21 cellular contexts compared by ENCODE assay signal in genomic region chr2:27214936-27215335, GRCh38. TPM values are rescaled to one million over a fixed set of nuclear protein-coding genes. Genes with fewer than 3 reads are reported as not detected.
"Had no signal": no experiment of that assay in that cellular context is flagged by ENCODE, and none has a peak within 500 bp of the region (broad histone marks: within the 10 kb centered on the region; RNA-seq: fewer than 3 reads in every experiment).

No MANE protein-coding gene starts in this region.

- DNase-seq: activated CD4-positive, alpha-beta memory T cell treated with anti-CD3 and anti-CD28 coated beads for 36 hours; activated CD4-positive, CD25-positive, alpha-beta regulatory T cell treated with anti-CD3 and anti-CD28 coated beads, Interleukin-2, amount 50 U/mL, for 72 hours; activated effector memory CD4-positive, alpha-beta T cell treated with anti-CD3 and anti-CD28 coated beads, Interleukin-2, amount 50 U/mL, for 16 hours; activated naive CD8-positive, alpha-beta T cell treated with anti-CD3 and anti-CD28 coated beads, Interleukin-2, amount 10 ng/mL, durations not matched to agents 7 days and 5 days; activated T-cell treated with anti-CD3 and anti-CD28 coated beads, Interleukin-2, amount 50 U/mL, for 4 hours; endodermal cell; erythroblast; foreskin keratinocyte; heart left ventricle; kidney; left ventricle myocardium inferior; pancreas; stimulated activated CD4-positive, alpha-beta T cell treated with anti-CD3 and anti-CD28 coated beads, Interleukin-15, amount 100 ng/mL, for 24 hours; stimulated activated CD4-positive, alpha-beta T cell treated with anti-CD3 and anti-CD28 coated beads, Interleukin-4, amount 100 ng/mL, for 24 hours; upper lobe of right lung had no signal

- H3K4me3 Mint-ChIP-seq: activated CD4-positive, alpha-beta memory T cell treated with anti-CD3 and anti-CD28 coated beads for 36 hours; activated naive CD8-positive, alpha-beta T cell treated with anti-CD3 and anti-CD28 coated beads, Interleukin-2, amount 10 ng/mL, durations not matched to agents 7 days and 5 days; activated T-cell treated with anti-CD3 and anti-CD28 coated beads, Interleukin-2, amount 50 U/mL, for 4 hours; endodermal cell; memory B cell; stimulated activated naive CD8-positive, alpha-beta T cell treated with anti-CD3 and anti-CD28 coated beads, Interleukin-15, Interleukin-2, amounts not matched to agents 100 ng/mL and 50 ng/mL, for 24 hours had no signal

- H3K9me3 ChIP-seq: ascending aorta, heart left ventricle, left ventricle myocardium inferior, pancreas, upper lobe of right lung had no signal

- H3K27ac Mint-ChIP-seq: activated CD4-positive, alpha-beta memory T cell treated with anti-CD3 and anti-CD28 coated beads for 36 hours; activated naive CD8-positive, alpha-beta T cell treated with anti-CD3 and anti-CD28 coated beads, Interleukin-2, amount 10 ng/mL, durations not matched to agents 7 days and 5 days; endodermal cell; T-helper 2 cell treated with Interferon-gamma antibody and Interleukin-4, amounts not matched to agents 5 μg/mL and 100 μg/mL, for 36 hours had no signal

- H3K4me3 ChIP-seq: ascending aorta, heart left ventricle, left ventricle myocardium inferior, pancreas, upper lobe of right lung had no signal

- H3K27me3 ChIP-seq: ascending aorta, foreskin keratinocyte, heart left ventricle, pancreas, upper lobe of right lung had no signal

- H3K9me3 Mint-ChIP-seq: activated CD4-positive, alpha-beta memory T cell treated with anti-CD3 and anti-CD28 coated beads for 36 hours; activated naive CD8-positive, alpha-beta T cell treated with anti-CD3 and anti-CD28 coated beads, Interleukin-2, amount 10 ng/mL, durations not matched to agents 7 days and 5 days; activated T-cell treated with anti-CD3 and anti-CD28 coated beads, Interleukin-2, amount 50 U/mL, for 4 hours; endodermal cell; memory B cell; stimulated activated naive CD8-positive, alpha-beta T cell treated with anti-CD3 and anti-CD28 coated beads, Interleukin-15, Interleukin-2, amounts not matched to agents 100 ng/mL and 50 ng/mL, for 24 hours; T-helper 2 cell treated with Interferon-gamma antibody and Interleukin-4, amounts not matched to agents 5 μg/mL and 100 μg/mL, for 36 hours had no signal

- H3K27ac ChIP-seq: ascending aorta, foreskin keratinocyte, left ventricle myocardium inferior, pancreas, upper lobe of right lung had no signal

- H3K36me3 ChIP-seq: pancreas had no signal

- ATAC-seq: activated T-cell treated with anti-CD3 and anti-CD28 coated beads, Interleukin-2, amount 50 U/mL, for 4 hours; foreskin keratinocyte; heart left ventricle; pancreas; upper lobe of right lung had no signal

- H3K27me3 Mint-ChIP-seq: activated CD4-positive, alpha-beta memory T cell treated with anti-CD3 and anti-CD28 coated beads for 36 hours; activated naive CD8-positive, alpha-beta T cell treated with anti-CD3 and anti-CD28 coated beads, Interleukin-2, amount 10 ng/mL, durations not matched to agents 7 days and 5 days; memory B cell; stimulated activated naive CD8-positive, alpha-beta T cell treated with anti-CD3 and anti-CD28 coated beads, Interleukin-15, Interleukin-2, amounts not matched to agents 100 ng/mL and 50 ng/mL, for 24 hours had no signal

RNA-seq across cellular contexts. Expression of gene SLC30A3, which starts 47.9 kb away (rescaled TPM):
- total RNA-seq: bronchial epithelial cell had no signal
- polyA plus RNA-seq: neural cell had no signal
